ENCODE assay signal across 1 cellular context in the genomic region with DNA sequence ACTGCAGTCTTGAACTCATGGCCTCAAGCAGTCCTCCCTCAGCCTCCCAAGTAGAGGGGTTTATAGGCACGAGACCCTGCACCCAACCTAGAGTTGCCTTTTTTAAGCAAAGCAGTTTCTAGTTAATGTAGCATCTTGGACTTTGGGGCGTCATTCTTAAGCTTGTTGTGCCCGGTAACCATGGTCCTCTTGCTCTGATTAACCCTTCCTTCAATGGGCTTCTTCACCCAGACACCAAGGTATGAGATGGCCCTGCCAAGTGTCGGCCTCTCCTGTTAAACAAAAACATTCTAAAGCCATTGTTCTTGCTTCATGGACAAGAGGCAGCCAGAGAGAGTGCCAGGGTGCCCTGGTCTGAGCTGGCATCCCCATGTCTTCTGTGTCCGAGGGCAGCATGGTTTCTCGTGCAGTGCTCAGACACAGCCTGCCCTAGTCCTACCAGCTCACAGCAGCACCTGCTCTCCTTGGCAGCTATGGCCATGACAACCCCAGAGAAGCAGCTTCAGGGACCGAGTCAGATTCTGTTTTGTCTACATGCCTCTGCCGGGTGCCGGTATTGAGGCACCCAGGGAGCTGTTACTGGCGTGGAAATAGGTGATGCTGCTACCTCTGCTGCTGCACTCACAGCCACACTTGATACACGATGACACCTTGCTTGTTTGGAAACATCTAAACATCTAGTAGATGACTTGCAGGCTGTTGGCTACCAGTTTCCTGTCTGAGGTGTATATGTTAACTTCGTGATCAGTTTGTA.
TF ChIP-seq lines count a peak whose summit lies in the region.

No MANE protein-coding gene starts in this region.

TF ChIP-seq in HCT116, 20 proteins besides CTCF, POLR2A, EP300 and RAD21:
- no peak for TF ChIP-seq ZNF274 (IDR thresholded peaks at IDR 0.05; ENCODE audit: low read depth, low read length)
- TF ChIP-seq MAX (IDR thresholded peaks at IDR 0.05) = no peak
- TF ChIP-seq EZH2 (IDR thresholded peaks at IDR 0.05) = no peak
- no peak for TF ChIP-seq SIN3A (IDR thresholded peaks at IDR 0.05; ENCODE audit: low read depth)
- TF ChIP-seq ATF3 (IDR thresholded peaks at IDR 0.05) = no peak
- TF ChIP-seq JUND (IDR thresholded peaks at IDR 0.05) = no peak
- TF ChIP-seq EZH2phosphoT487 (IDR thresholded peaks at IDR 0.05; ENCODE audit: borderline replicate concordance) = no peak
- no peak for TF ChIP-seq CEBPB (IDR thresholded peaks at IDR 0.05; ENCODE audit: low read depth)
- TF ChIP-seq, protein P1, sequence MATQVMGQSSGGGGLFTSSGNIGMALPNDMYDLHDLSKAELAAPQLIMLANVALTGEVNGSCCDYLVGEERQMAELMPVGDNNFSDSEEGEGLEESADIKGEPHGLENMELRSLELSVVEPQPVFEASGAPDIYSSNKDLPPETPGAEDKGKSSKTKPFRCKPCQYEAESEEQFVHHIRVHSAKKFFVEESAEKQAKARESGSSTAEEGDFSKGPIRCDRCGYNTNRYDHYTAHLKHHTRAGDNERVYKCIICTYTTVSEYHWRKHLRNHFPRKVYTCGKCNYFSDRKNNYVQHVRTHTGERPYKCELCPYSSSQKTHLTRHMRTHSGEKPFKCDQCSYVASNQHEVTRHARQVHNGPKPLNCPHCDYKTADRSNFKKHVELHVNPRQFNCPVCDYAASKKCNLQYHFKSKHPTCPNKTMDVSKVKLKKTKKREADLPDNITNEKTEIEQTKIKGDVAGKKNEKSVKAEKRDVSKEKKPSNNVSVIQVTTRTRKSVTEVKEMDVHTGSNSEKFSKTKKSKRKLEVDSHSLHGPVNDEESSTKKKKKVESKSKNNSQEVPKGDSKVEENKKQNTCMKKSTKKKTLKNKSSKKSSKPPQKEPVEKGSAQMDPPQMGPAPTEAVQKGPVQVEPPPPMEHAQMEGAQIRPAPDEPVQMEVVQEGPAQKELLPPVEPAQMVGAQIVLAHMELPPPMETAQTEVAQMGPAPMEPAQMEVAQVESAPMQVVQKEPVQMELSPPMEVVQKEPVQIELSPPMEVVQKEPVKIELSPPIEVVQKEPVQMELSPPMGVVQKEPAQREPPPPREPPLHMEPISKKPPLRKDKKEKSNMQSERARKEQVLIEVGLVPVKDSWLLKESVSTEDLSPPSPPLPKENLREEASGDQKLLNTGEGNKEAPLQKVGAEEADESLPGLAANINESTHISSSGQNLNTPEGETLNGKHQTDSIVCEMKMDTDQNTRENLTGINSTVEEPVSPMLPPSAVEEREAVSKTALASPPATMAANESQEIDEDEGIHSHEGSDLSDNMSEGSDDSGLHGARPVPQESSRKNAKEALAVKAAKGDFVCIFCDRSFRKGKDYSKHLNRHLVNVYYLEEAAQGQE (IDR thresholded peaks at IDR 0.05; ENCODE audit: low read depth) = no peak
- TF ChIP-seq CBX3 (IDR thresholded peaks at IDR 0.05; ENCODE audit: low read depth) = no peak
